ENCODE assay signal across 8 cellular contexts in genomic region chr1:185733818-185734709, GRCh38. TPM values are rescaled to one million over a fixed set of nuclear protein-coding genes. Genes with fewer than 3 reads are reported as not detected.
DNase-seq lines count a peak whose midpoint lies in the region; ATAC-seq and TF ChIP-seq lines count a peak whose summit lies in the region.

Gene HMCN1 (plus strand): TSS chr1:185734391. CDS start chr1:185734780, 389 bp downstream.

- CTCF ChIA-PET in activated CD8-positive, alpha-beta T cell treated with anti-CD3 and anti-CD28 coated beads, Interleukin-2, amount 10 ng/mL, durations not matched to agents 7 days and 5 days (lab: Charles Lee) = interaction anchor here (2.1 kb wide), 1 partner anchor 14 kb away, joined by 7 read pairs; no protein-coding TSS in a partner anchor

- no peak within 1 kb of the TSS for H3K27ac Mint-ChIP-seq in activated CD8-positive, alpha-beta T cell treated with anti-CD3 and anti-CD28 coated beads, Interleukin-2, amount 10 ng/mL, durations not matched to agents 7 days and 5 days

- H3K27me3 Mint-ChIP-seq in activated CD8-positive, alpha-beta T cell treated with anti-CD3 and anti-CD28 coated beads, Interleukin-2, amount 10 ng/mL, durations not matched to agents 7 days and 5 days (ENCODE audit: low read depth) = peaks cover 55% of the 10 kb centered on the region

- peaks cover 16% of the 10 kb centered on the region for H3K4me1 Mint-ChIP-seq in activated CD8-positive, alpha-beta T cell treated with anti-CD3 and anti-CD28 coated beads, Interleukin-2, amount 10 ng/mL, durations not matched to agents 7 days and 5 days (ENCODE audit: low read depth)

- TF ChIP-seq CTCF in mucosa of descending colon (IDR thresholded peaks at IDR 0.05) = no peak
- peak in 1 of 6 experiments; percentile 12 for TF ChIP-seq CTCF in thyroid gland (IDR thresholded peaks at IDR 0.05)

- intact Hi-C loops in mucosa of descending colon (cut with DNase I, micrococcal nuclease) = no loop called here
- intact Hi-C loops in thyroid gland (cut with DNase I) = no loop called here

- no peaks in the 10 kb centered on the region for H3K36me3 Mint-ChIP-seq in activated CD8-positive, alpha-beta T cell treated with anti-CD3 and anti-CD28 coated beads, Interleukin-2, amount 10 ng/mL, durations not matched to agents 7 days and 5 days (ENCODE audit: low read depth)

- H3K9me3 ChIP-seq in mucosa of descending colon = no peaks in the 10 kb centered on the region
- no peaks in the 10 kb centered on the region for H3K9me3 ChIP-seq in thyroid gland

- H3K27ac ChIP-seq in thyroid gland = peak within 1 kb of the TSS; percentile 7 to 81 (median 59)

- H3K4me3 ChIP-seq in mucosa of descending colon (no peak within 1 kb of the TSS), thyroid gland (replicated peaks in 1 of 3) (peak within 1 kb of the TSS in 2 of 3 donors; percentile 19 to 40)

- TF ChIP-seq POLR2A in thyroid gland (IDR thresholded peaks at IDR 0.05) = peak in 1 of 2 donors; percentile 63

- H3K4me1 ChIP-seq in mucosa of descending colon (ENCODE audit: low read depth) (no peaks in the 10 kb centered on the region), thyroid gland (peaks cover 0 to 6% of the 10 kb centered on the region in 2 donors)

- H3K9me3 Mint-ChIP-seq in activated CD8-positive, alpha-beta T cell treated with anti-CD3 and anti-CD28 coated beads, Interleukin-2, amount 10 ng/mL, durations not matched to agents 7 days and 5 days (ENCODE audit: insufficient read depth) = peaks cover 12% of the 10 kb centered on the region

- 1 to 5% methylated on average over 14 to 42 of the region's 47 CpGs for WGBS in thyroid gland, 2 donors

- peak; percentile 79 for ATAC-seq in activated CD8-positive, alpha-beta T cell treated with anti-CD3 and anti-CD28 coated beads, Interleukin-2, amount 10 ng/mL, durations not matched to agents 7 days and 5 days
- ATAC-seq in mucosa of descending colon (peak; percentile 82), HG02884 (IDR thresholded peaks at IDR 0.05; ENCODE audit: unreplicated experiment) (no peak)

- H3K27me3 ChIP-seq in thyroid gland = no peaks in the 10 kb centered on the region

- DNase-seq in activated naive CD4-positive, alpha-beta T cell treated with Interleukin-2 at 50 U/mL for 16 hours = peak; percentile 5
- no peak for DNase-seq in activated naive CD4-positive, alpha-beta T cell (lab: John Stamatoyannopoulos, UW)
- DNase-seq in NCI-H2171 (lab: John Stamatoyannopoulos, UW) (peak; percentile 61), fibroblast of gingiva (ENCODE audit: low read depth) (peak; percentile 49), mucosa of descending colon (peak; percentile 49 to 59 (median 54)), thyroid gland (peak; percentile 66 to 67)
- peak; percentile 28 for DNase-seq in activated CD8-positive, alpha-beta T cell treated with anti-CD3 and anti-CD28 coated beads, Interleukin-2, amount 10 ng/mL, durations not matched to agents 7 days and 5 days

- POLR2A ChIA-PET in activated CD8-positive, alpha-beta T cell treated with anti-CD3 and anti-CD28 coated beads, Interleukin-2, amount 10 ng/mL, durations not matched to agents 7 days and 5 days (lab: Charles Lee) = no interaction called here

- peak within 1 kb of the TSS; percentile 59 for H3K4me3 Mint-ChIP-seq in activated CD8-positive, alpha-beta T cell treated with anti-CD3 and anti-CD28 coated beads, Interleukin-2, amount 10 ng/mL, durations not matched to agents 7 days and 5 days

- no peaks in the 10 kb centered on the region for H3K36me3 ChIP-seq in mucosa of descending colon (ENCODE audit: low read depth)
- H3K36me3 ChIP-seq in thyroid gland = no peaks in the 10 kb centered on the region

RNA-seq across cellular contexts. Expression of gene HMCN1, which starts in this region (rescaled TPM):
- total RNA-seq in activated CD8-positive, alpha-beta T cell treated with anti-CD3 and anti-CD28 coated beads, Interleukin-2, amount 10 ng/mL, durations not matched to agents 7 days and 5 days = under 1 TPM; 0.05 to 0.18 TPM
- total RNA-seq in mucosa of descending colon = 1 to 10 TPM; 2.0 to 8.6 (median 3.4) TPM
- total RNA-seq in thyroid gland = 1 to 10 TPM; 3.3 to 8.9 (median 6.6) TPM

Comparison
In these comparisons a context has a peak if more than half of its experiments do, and no peak if none do; other contexts are left out.
1. DNase-seq: peak in activated naive CD4-positive, alpha-beta T cell treated with Interleukin-2 at 50 U/mL for 16 hours (single experiment), NCI-H2171 (single experiment), fibroblast of gingiva (single experiment), mucosa of descending colon (3 of 3) and thyroid gland (2 of 2); none in activated naive CD4-positive, alpha-beta T cell (0 of 4).
2. Peak in DNase-seq and ATAC-seq in activated CD8-positive, alpha-beta T cell treated with anti-CD3 and anti-CD28 coated beads, Interleukin-2, amount 10 ng/mL, durations not matched to agents 7 days and 5 days; RNA of the gene not detected or under 1 TPM.